In the genomic region with DNA sequence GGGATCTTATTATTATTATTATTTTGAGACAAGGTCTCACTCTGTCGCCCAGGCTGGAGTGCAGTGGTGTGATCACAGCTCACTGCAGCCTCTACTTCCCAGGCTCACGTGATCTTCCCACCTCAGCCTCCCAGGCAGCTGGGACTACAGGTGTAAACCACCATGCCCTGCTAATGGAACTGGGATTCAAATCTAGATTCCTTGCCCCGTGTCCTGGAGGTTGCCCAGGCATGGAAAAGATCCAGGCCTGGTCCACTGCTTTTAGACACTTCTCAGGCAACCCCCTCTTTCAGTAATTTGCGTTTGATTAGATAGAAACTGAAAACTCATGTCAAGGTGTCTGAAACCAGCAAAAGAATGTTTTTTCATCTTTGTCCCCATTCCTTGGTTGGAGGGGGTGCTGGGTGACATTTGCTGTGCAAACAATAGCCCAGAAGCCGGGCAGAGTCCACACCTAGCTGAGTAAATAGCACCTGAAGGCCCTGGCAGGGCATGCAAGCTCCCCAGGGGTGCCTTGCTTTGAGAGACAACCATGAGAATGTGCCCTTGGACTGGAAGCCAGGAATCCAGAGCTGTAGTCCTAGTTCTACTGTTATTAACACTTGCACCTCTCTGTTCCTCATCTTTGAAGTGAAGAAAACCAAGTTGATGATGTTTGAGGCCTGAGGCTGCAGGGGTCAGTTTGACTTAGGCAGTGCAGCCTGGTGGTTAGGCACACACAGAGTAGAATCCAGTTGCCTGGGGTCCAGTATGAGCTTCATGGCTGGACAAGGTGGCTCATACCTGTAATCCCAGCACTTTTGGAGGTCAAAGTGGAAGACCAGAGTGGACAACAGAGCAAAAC, we compare ENCODE assay signal across 10 cellular contexts. TPM values are rescaled to one million over a fixed set of nuclear protein-coding genes. Genes with fewer than 3 reads are reported as not detected.
DNase-seq lines count a peak whose midpoint lies in the region; ATAC-seq and TF ChIP-seq lines count a peak whose summit lies in the region.
"Had no signal": no experiment of that assay in that cellular context is flagged by ENCODE, and none has a peak within 500 bp of the region (broad histone marks: within the 10 kb centered on the region; RNA-seq: fewer than 3 reads in every experiment).

No MANE protein-coding gene starts in this region.

- H3K36me3 ChIP-seq in adrenal gland (replicated peaks in 1 of 2) (no peaks in the 10 kb centered on the region), psoas muscle (ENCODE audit: insufficient read depth in 1 of 2, low read depth in 1 of 2) (no peaks in the 10 kb centered on the region)

- H3K4me1 Mint-ChIP-seq in CD4-positive, alpha-beta T cell (ENCODE audit: low read depth) = peaks cover 57% of the 10 kb centered on the region

- CTCF ChIA-PET in CD4-positive, alpha-beta T cell (lab: Charles Lee) = interaction anchor here (1.1 to 1.6 kb wide), 2 partner anchors 17 to 46 kb away, joined by 4 to 7 read pairs; no protein-coding TSS in a partner anchor

- no peaks in the 10 kb centered on the region for H3K27me3 Mint-ChIP-seq in CD4-positive, alpha-beta T cell
- H3K27me3 Mint-ChIP-seq: stimulated activated naive CD8-positive, alpha-beta T cell treated with anti-CD3 and anti-CD28 coated beads, Interleukin-15, Interleukin-2, amounts not matched to agents 100 ng/mL and 50 ng/mL, for 24 hours had no signal

- ATAC-seq in GM18511 (IDR thresholded peaks at IDR 0.05; ENCODE audit: unreplicated experiment) (peak; percentile 65), GM21723 (IDR thresholded peaks at IDR 0.05; ENCODE audit: unreplicated experiment) (peak; percentile 45), psoas muscle (peak in 1 of 4 donors; percentile 2)
- ATAC-seq in CD4-positive, alpha-beta T cell (ENCODE audit: poor library complexity) = no peak

- DNase-seq in adrenal gland (no peak), psoas muscle (no peak), NCI-H2171 (lab: John Stamatoyannopoulos, UW) (no peak)
- no peak for DNase-seq in CD4-positive, alpha-beta T cell
- no peak for DNase-seq in NK-92 treated with Interleukin-12 subunit alpha and Interleukin-12 subunit beta, amount 100 ng/mL, for 24 hours (lab: John Stamatoyannopoulos, UW)
- DNase-seq: hippocampal formation, NCI-H446 treated with DMSO at 0.1 percent for 48 hours had no signal

- POLR2A ChIA-PET in CD4-positive, alpha-beta T cell (lab: Charles Lee) = interaction anchor here (1.5 to 3.4 kb wide), 3 partner anchors 8 to 47 kb away, joined by 4 to 30 read pairs (median 7); a partner anchor contains a TSS

- no peak overlapping the region for H3K27ac Mint-ChIP-seq in CD4-positive, alpha-beta T cell
- H3K27ac Mint-ChIP-seq: stimulated activated naive CD8-positive, alpha-beta T cell treated with anti-CD3 and anti-CD28 coated beads, Interleukin-15, Interleukin-2, amounts not matched to agents 100 ng/mL and 50 ng/mL, for 24 hours had no signal

- H3K27ac ChIP-seq in adrenal gland (peak overlapping the region; percentile 10 to 88 (median 76)), psoas muscle (peak overlapping the region; percentile 79)
- H3K27ac ChIP-seq in CD4-positive, alpha-beta T cell (ENCODE audit: low read depth, low read length) = no peak overlapping the region

- no peak overlapping the region for H3K4me3 Mint-ChIP-seq in CD4-positive, alpha-beta T cell
- H3K4me3 Mint-ChIP-seq: stimulated activated naive CD8-positive, alpha-beta T cell treated with anti-CD3 and anti-CD28 coated beads, Interleukin-15, Interleukin-2, amounts not matched to agents 100 ng/mL and 50 ng/mL, for 24 hours had no signal

- intact Hi-C loops in adrenal gland (cut with DNase I) = no loop called here
- intact Hi-C loops in psoas muscle (cut with DNase I) = loop anchor here in 1 of 2 donors (10.0 kb wide), 1 partner anchor 775 kb away; no protein-coding TSS in a partner anchor
- intact Hi-C loops in CD4-positive, alpha-beta T cell (cut with DNase I, micrococcal nuclease) = no loop called here

- no peaks in the 10 kb centered on the region for H3K27me3 ChIP-seq in adrenal gland
- H3K27me3 ChIP-seq in psoas muscle (ENCODE audit: insufficient read depth in 3 of 3, low read length in 2 of 3) = no peaks in the 10 kb centered on the region
- no peaks in the 10 kb centered on the region for H3K27me3 ChIP-seq in CD4-positive, alpha-beta T cell (ENCODE audit: control insufficient read depth, insufficient read depth, low read length)

- no peaks in the 10 kb centered on the region for H3K9me3 Mint-ChIP-seq in CD4-positive, alpha-beta T cell
- H3K9me3 Mint-ChIP-seq: stimulated activated naive CD8-positive, alpha-beta T cell treated with anti-CD3 and anti-CD28 coated beads, Interleukin-15, Interleukin-2, amounts not matched to agents 100 ng/mL and 50 ng/mL, for 24 hours had no signal

- H3K9me3 ChIP-seq in adrenal gland (replicated peaks in 1 of 3) (no peaks in the 10 kb centered on the region), psoas muscle (no peaks in the 10 kb centered on the region)
- no peaks in the 10 kb centered on the region for H3K9me3 ChIP-seq in CD4-positive, alpha-beta T cell (ENCODE audit: control insufficient read depth, low read length)

- TF ChIP-seq CTCF in adrenal gland (IDR thresholded peaks at IDR 0.05) = no peak
- no peak for TF ChIP-seq CTCF in psoas muscle (IDR thresholded peaks at IDR 0.05)
- no peak for TF ChIP-seq CTCF in CD4-positive, alpha-beta T cell (IDR thresholded peaks at IDR 0.05)

- H3K4me1 ChIP-seq in adrenal gland (replicated peaks in 1 of 2) = peaks cover 20 to 28% of the 10 kb centered on the region in 2 donors
- H3K4me1 ChIP-seq in psoas muscle = peaks cover 18% of the 10 kb centered on the region

- no peak for TF ChIP-seq POLR2A in adrenal gland (IDR thresholded peaks at IDR 0.05)

- 68 to 84% (median 75%) methylated on average over 5 of the region's 5 CpGs for WGBS in adrenal gland, 4 donors
- WGBS in psoas muscle, 3 donors = 65 to 82% (median 76%) methylated on average over 5 of the region's 5 CpGs

- no peak overlapping the region for H3K4me3 ChIP-seq in adrenal gland
- no peak overlapping the region for H3K4me3 ChIP-seq in psoas muscle

- peaks cover 7% of the 10 kb centered on the region for H3K36me3 Mint-ChIP-seq in CD4-positive, alpha-beta T cell (ENCODE audit: low read depth)

RNA-seq across cellular contexts. Expression of a gene that starts 19.1 kb away (rescaled TPM):
- 100 to 1,000 TPM in 7 of 8 donors, 10 to 100 TPM in 1; 70.7 to 393 (median 168) TPM for total RNA-seq in adrenal gland
- polyA plus RNA-seq in adrenal gland = 100 to 1,000 TPM in 1 of 3 donors, 10 to 100 TPM in 2; 31.2 to 250 (median 42.2) TPM
- total RNA-seq in psoas muscle = 100 to 1,000 TPM in 2 of 4 donors, 10 to 100 TPM in 2; 38.9 to 151 (median 98.8) TPM
- polyA plus RNA-seq in psoas muscle = 100 to 1,000 TPM in 2 of 3 donors, 10 to 100 TPM in 1; 82.6 to 173 (median 110) TPM
- 100 to 1,000 TPM; 180 to 190 TPM for total RNA-seq in CD4-positive, alpha-beta T cell

RNA-seq across cellular contexts. Expression of a gene that starts 47.0 kb away (rescaled TPM):
- 10 to 100 TPM; 16.3 to 31.0 (median 23.1) TPM for total RNA-seq in adrenal gland
- polyA plus RNA-seq in adrenal gland = 10 to 100 TPM in 2 of 3 donors, 1 to 10 TPM in 1; 9.0 to 38.0 (median 13.1) TPM
- total RNA-seq in psoas muscle = 10 to 100 TPM; 19.9 to 29.4 (median 28.1) TPM
- polyA plus RNA-seq in psoas muscle = 10 to 100 TPM in 2 of 3 donors, 1 to 10 TPM in 1; 9.1 to 39.1 (median 14.8) TPM
- total RNA-seq in CD4-positive, alpha-beta T cell = 10 to 100 TPM; 14.2 to 16.1 TPM
